Comparison of ENCODE assay signal across 8 cellular contexts in the genomic region with DNA sequence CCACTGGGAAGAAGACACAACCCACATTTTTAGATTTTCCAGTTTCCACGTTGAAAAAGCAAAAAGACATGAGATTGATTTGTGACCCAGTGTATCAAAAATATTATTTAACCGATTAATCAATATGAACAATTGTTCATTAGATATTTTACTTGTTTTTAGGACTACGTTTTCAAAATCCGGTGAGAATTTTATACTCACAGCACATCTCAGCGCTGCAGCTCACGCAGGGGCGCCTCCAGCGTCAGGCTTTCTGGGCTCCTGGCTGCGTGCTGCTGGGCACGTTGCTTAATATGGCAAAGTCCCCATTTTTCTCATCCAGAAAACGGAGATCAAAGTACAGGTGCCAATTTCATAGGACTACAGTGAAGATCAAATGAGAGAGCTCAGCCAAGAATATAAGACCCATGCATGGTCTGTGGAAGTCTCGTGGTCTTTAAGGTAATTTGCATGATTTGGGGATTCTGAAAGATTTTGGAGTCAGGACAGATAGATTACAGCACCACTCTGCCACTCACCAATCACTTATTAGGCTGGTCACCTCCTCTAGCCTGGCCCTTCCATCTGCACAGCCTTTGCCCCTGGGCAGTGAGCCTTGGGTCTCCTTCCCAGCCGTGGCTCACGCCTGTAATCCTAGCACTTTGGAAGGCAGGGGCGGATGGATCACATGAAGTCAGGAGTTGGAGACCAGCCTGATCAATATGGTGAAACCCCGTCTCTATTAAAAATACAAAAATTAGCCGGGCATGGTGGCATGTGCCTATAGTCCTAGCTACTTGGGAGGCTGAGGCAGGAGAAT. TPM values are rescaled to one million over a fixed set of nuclear protein-coding genes. Genes with fewer than 3 reads are reported as not detected.
DNase-seq lines count a peak whose midpoint lies in the region; ATAC-seq, FAIRE-seq and TF ChIP-seq lines count a peak whose summit lies in the region.

No MANE protein-coding gene starts in this region.

- peak overlapping the region; percentile 82 for H3K27ac ChIP-seq in 22Rv1

- intact Hi-C loops in posterior cingulate gyrus (cut with DNase I): no loop called here

- peak overlapping the region; percentile 71 for H3K4me3 ChIP-seq in WI38 (ENCODE audit: low read depth, low read length)

- TF ChIP-seq POLR2A in erythroblast (IDR thresholded peaks at IDR 0.05; ENCODE audit: low read length): no peak

- ATAC-seq in esophagus mucosa: no peak

- peak; percentile 1 for DNase-seq in H4 (ENCODE audit: low spot score)
- DNase-seq in germinal center (ENCODE audit: low spot score): peak; percentile 1
- DNase-seq in posterior cingulate gyrus: peak in 7 of 10 donors; percentile 42 to 87 (median 54)
- no peak for DNase-seq in erythroblast (lab: John Stamatoyannopoulos, UW)
- DNase-seq in HTR-8/SVneo (ENCODE audit: insufficient read length, low spot score): no peak

- TF ChIP-seq CTCF in 22Rv1 (IDR thresholded peaks at IDR 0.05): no peak
- TF ChIP-seq CTCF in WI38 (IDR thresholded peaks at IDR 0.05; ENCODE audit: low read depth, low read length): no peak

- FAIRE-seq in HTR-8/SVneo (lab: Jason Lieb, UNC): no peak

RNA-seq across cellular contexts. Expression of gene PTPN18, which starts 36.2 kb away (rescaled TPM):
- total RNA-seq in H4 (2014; rRNA removed; shearing (Covaris generic)): 14.1 and 15.7 TPM in 2 replicates
- total RNA-seq in esophagus mucosa: 19.8 TPM

RNA-seq across cellular contexts. Expression of gene IMP4, which starts 49.4 kb away (rescaled TPM):
- 110 and 112 TPM in 2 replicates for total RNA-seq in H4 (2014; rRNA removed; shearing (Covaris generic))
- 47.5 TPM for total RNA-seq in esophagus mucosa

Comparison
In these comparisons a context has a peak if more than half of its experiments do, and no peak if none do; other contexts are left out.
1. DNase-seq: peak in H4 (single experiment), germinal center (single experiment) and posterior cingulate gyrus (7 of 10); none in erythroblast (0 of 2) and HTR-8/SVneo (single experiment).